ENCODE assay signal across 1 cellular context in genomic region chr5:132019857-132020555, GRCh38.
TF ChIP-seq lines count a peak whose summit lies in the region.

No MANE protein-coding gene starts in this region.

TF ChIP-seq in GM12878, 131 proteins besides CTCF, POLR2A, EP300 and RAD21 (continues in another document):
- TF ChIP-seq SREBF2 (IDR thresholded peaks at IDR 0.05; ENCODE audit: low read length) (no peak), SUPT20H (IDR thresholded peaks at IDR 0.05; ENCODE audit: borderline replicate concordance, control insufficient read depth, low read depth, low read length) (no peak), ZSCAN29 (IDR thresholded peaks at IDR 0.05) (peak; percentile 34; the same call in 1 of the 2 replicates), RB1 (IDR thresholded peaks at IDR 0.05; ENCODE audit: borderline replicate concordance) (no peak; the same call in 1 of the 2 replicates), BCL11A (IDR thresholded peaks at IDR 0.05; ENCODE audit: low read depth, low read length) (peak; percentile 97), ETV6 (conservative IDR thresholded peaks at IDR 0.05 in 1 of 2, IDR thresholded peaks at IDR 0.05 in 1 of 2; ENCODE audit: borderline replicate concordance in 1 of 2, low read depth in 1 of 2) (peak in 1 of 2 experiments; percentile 92; a peak in 2 of 4 replicates), CEBPB (IDR thresholded peaks at IDR 0.05; ENCODE audit: borderline replicate concordance in 1 of 2, low read depth in 2 of 2, low read length in 2 of 2) (peak in 1 of 2 experiments; percentile 93; a peak in 1 of 4 replicates), RELB (IDR thresholded peaks at IDR 0.05; ENCODE audit: low read depth) (peak; percentile 79), SMAD5 (IDR thresholded peaks at IDR 0.05; ENCODE audit: low read depth) (no peak), IKZF2 (IDR thresholded peaks at IDR 0.05) (peak; percentile 96), BHLHE40 (IDR thresholded peaks at IDR 0.05; ENCODE audit: borderline replicate concordance in 1 of 2, low read depth in 2 of 2, low read length in 1 of 2) (peak; percentile 82 to 88), TCF3 (IDR thresholded peaks at IDR 0.05; ENCODE audit: borderline replicate concordance, insufficient read depth, low read depth, low read length) (peak; percentile 99), ZZZ3 (IDR thresholded peaks at IDR 0.05; ENCODE audit: control insufficient read depth, insufficient read length, low read depth) (no peak), CBX5 (IDR thresholded peaks at IDR 0.05; ENCODE audit: low read depth) (0 out of 2 replicates have a peak, but pooled peaks have one; percentile 51), NR2F1 (conservative IDR thresholded peaks at IDR 0.05) (peak; percentile 92), STAT3 (IDR thresholded peaks at IDR 0.05; ENCODE audit: low read depth, low read length) (peak; percentile 91; the same call in 1 of the 2 replicates), RAD51 (IDR thresholded peaks at IDR 0.05) (peak; percentile 15; the same call in 1 of the 2 replicates), BMI1 (IDR thresholded peaks at IDR 0.05; ENCODE audit: borderline replicate concordance) (0 out of 2 replicates have a peak, but pooled peaks have one; percentile 54), RUNX3 (IDR thresholded peaks at IDR 0.05; ENCODE audit: low read length) (peak; percentile 99), PML (IDR thresholded peaks at IDR 0.05; ENCODE audit: low read length) (peak; percentile 80; the same call in 1 of the 2 replicates), GATAD2B (conservative IDR thresholded peaks at IDR 0.05; ENCODE audit: low read depth) (peak; percentile 70; the same call in 1 of the 2 replicates), SMAD1 (IDR thresholded peaks at IDR 0.05; ENCODE audit: low read depth, partially characterized antibody) (no peak), SP1 (IDR thresholded peaks at IDR 0.05; ENCODE audit: low read depth, low read length) (peak; percentile 62), JUNB (IDR thresholded peaks at IDR 0.05) (peak; percentile 98), SMC3 (IDR thresholded peaks at IDR 0.05; ENCODE audit: borderline replicate concordance, low read length) (no peak), ZBED1 (IDR thresholded peaks at IDR 0.05; ENCODE audit: borderline replicate concordance) (peak; percentile 98; the same call in 1 of the 2 replicates), TCF7 (IDR thresholded peaks at IDR 0.05; ENCODE audit: borderline replicate concordance) (peak; percentile 77; the same call in 1 of the 2 replicates), MTA3 (IDR thresholded peaks at IDR 0.05; ENCODE audit: borderline replicate concordance, low read length) (peak; percentile 96; the same call in 1 of the 2 replicates), RCOR1 (conservative IDR thresholded peaks at IDR 0.05; ENCODE audit: low read depth, low read length) (no peak), IKZF1 (conservative IDR thresholded peaks at IDR 0.05) (peak; percentile 95), BCL3 (IDR thresholded peaks at IDR 0.05; ENCODE audit: borderline replicate concordance, insufficient read depth, low read depth, low read length, poor library complexity, severe bottlenecking) (peak; percentile 93), ZNF217 (IDR thresholded peaks at IDR 0.05) (peak; percentile 66; the same call in 1 of the 2 replicates), GABPA (IDR thresholded peaks at IDR 0.05; ENCODE audit: low read depth) (peak; percentile 76), SRF (IDR thresholded peaks at IDR 0.05; ENCODE audit: low read depth in 2 of 2, low read length in 2 of 2) (0 out of 4 replicates have a peak, but pooled peaks of 1 of the 2 experiments have one; percentile 51), CREM (IDR thresholded peaks at IDR 0.05; ENCODE audit: low read depth) (peak; percentile 94), MXI1 (IDR thresholded peaks at IDR 0.05; ENCODE audit: low read depth, low read length) (no peak), CREB1 (IDR thresholded peaks at IDR 0.05; ENCODE audit: low read depth) (peak; percentile 91), MEF2B (IDR thresholded peaks at IDR 0.05; ENCODE audit: partially characterized antibody, poor library complexity, severe bottlenecking) (peak; percentile 50), EED (IDR thresholded peaks at IDR 0.05; ENCODE audit: low read depth) (peak; percentile 99), BACH1 (IDR thresholded peaks at IDR 0.05; ENCODE audit: borderline replicate concordance) (peak; percentile 60; the same call in 1 of the 2 replicates), TBL1XR1 (IDR thresholded peaks at IDR 0.05; ENCODE audit: low read depth, low read length) (peak; percentile 98), TCF12 (IDR thresholded peaks at IDR 0.05; ENCODE audit: low read depth, low read length) (peak; percentile 99), DPF2 (IDR thresholded peaks at IDR 0.05) (peak; percentile 94), TAF1 (IDR thresholded peaks at IDR 0.05; ENCODE audit: borderline replicate concordance, low read depth, low read length) (0 out of 2 replicates have a peak, but pooled peaks have one; percentile 22), ESRRA (IDR thresholded peaks at IDR 0.05; ENCODE audit: low read length) (no peak), HCFC1 (IDR thresholded peaks at IDR 0.05; ENCODE audit: low read length) (no peak), NFIC (IDR thresholded peaks at IDR 0.05; ENCODE audit: low read depth, low read length) (peak; percentile 99), IRF4 (IDR thresholded peaks at IDR 0.05; ENCODE audit: low read depth, low read length) (peak; percentile 99), PAX5 (IDR thresholded peaks at IDR 0.05; ENCODE audit: borderline replicate concordance, low read depth, low read length) (peak; percentile 95), EGR1 (IDR thresholded peaks at IDR 0.05; ENCODE audit: borderline replicate concordance in 1 of 2, low read depth in 2 of 2, low read length in 2 of 2) (no peak), POU2F2 (IDR thresholded peaks at IDR 0.05; ENCODE audit: borderline replicate concordance, low read depth, low read length) (peak; percentile 74; the same call in 2 of the 3 replicates), HDGF (IDR thresholded peaks at IDR 0.05) (0 out of 2 replicates have a peak, but pooled peaks have one; percentile 33), CBFB (IDR thresholded peaks at IDR 0.05; ENCODE audit: low read depth) (peak; percentile 97), CHD2 (IDR thresholded peaks at IDR 0.05; ENCODE audit: borderline replicate concordance, low read depth, low read length) (peak; percentile 27; the same call in 1 of the 2 replicates), ATF7 (IDR thresholded peaks at IDR 0.05; ENCODE audit: low read depth) (peak; percentile 98)
- TF ChIP-seq, protein P1, sequence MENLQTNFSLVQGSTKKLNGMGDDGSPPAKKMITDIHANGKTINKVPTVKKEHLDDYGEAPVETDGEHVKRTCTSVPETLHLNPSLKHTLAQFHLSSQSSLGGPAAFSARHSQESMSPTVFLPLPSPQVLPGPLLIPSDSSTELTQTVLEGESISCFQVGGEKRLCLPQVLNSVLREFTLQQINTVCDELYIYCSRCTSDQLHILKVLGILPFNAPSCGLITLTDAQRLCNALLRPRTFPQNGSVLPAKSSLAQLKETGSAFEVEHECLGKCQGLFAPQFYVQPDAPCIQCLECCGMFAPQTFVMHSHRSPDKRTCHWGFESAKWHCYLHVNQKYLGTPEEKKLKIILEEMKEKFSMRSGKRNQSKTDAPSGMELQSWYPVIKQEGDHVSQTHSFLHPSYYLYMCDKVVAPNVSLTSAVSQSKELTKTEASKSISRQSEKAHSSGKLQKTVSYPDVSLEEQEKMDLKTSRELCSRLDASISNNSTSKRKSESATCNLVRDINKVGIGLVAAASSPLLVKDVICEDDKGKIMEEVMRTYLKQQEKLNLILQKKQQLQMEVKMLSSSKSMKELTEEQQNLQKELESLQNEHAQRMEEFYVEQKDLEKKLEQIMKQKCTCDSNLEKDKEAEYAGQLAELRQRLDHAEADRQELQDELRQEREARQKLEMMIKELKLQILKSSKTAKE (IDR thresholded peaks at IDR 0.05; ENCODE audit: low read depth, poor library complexity, severe bottlenecking) = peak; percentile 85
- TF ChIP-seq, protein P2, sequence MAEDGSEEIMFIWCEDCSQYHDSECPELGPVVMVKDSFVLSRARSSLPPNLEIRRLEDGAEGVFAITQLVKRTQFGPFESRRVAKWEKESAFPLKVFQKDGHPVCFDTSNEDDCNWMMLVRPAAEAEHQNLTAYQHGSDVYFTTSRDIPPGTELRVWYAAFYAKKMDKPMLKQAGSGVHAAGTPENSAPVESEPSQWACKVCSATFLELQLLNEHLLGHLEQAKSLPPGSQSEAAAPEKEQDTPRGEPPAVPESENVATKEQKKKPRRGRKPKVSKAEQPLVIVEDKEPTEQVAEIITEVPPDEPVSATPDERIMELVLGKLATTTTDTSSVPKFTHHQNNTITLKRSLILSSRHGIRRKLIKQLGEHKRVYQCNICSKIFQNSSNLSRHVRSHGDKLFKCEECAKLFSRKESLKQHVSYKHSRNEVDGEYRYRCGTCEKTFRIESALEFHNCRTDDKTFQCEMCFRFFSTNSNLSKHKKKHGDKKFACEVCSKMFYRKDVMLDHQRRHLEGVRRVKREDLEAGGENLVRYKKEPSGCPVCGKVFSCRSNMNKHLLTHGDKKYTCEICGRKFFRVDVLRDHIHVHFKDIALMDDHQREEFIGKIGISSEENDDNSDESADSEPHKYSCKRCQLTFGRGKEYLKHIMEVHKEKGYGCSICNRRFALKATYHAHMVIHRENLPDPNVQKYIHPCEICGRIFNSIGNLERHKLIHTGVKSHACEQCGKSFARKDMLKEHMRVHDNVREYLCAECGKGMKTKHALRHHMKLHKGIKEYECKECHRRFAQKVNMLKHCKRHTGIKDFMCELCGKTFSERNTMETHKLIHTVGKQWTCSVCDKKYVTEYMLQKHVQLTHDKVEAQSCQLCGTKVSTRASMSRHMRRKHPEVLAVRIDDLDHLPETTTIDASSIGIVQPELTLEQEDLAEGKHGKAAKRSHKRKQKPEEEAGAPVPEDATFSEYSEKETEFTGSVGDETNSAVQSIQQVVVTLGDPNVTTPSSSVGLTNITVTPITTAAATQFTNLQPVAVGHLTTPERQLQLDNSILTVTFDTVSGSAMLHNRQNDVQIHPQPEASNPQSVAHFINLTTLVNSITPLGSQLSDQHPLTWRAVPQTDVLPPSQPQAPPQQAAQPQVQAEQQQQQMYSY (CRISPR knock-in tag; IDR thresholded peaks at IDR 0.05) = no peak
- TF ChIP-seq, protein P3, sequence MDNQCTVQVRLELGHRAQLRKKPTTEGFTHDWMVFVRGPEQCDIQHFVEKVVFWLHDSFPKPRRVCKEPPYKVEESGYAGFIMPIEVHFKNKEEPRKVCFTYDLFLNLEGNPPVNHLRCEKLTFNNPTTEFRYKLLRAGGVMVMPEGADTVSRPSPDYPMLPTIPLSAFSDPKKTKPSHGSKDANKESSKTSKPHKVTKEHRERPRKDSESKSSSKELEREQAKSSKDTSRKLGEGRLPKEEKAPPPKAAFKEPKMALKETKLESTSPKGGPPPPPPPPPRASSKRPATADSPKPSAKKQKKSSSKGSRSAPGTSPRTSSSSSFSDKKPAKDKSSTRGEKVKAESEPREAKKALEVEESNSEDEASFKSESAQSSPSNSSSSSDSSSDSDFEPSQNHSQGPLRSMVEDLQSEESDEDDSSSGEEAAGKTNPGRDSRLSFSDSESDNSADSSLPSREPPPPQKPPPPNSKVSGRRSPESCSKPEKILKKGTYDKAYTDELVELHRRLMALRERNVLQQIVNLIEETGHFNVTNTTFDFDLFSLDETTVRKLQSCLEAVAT (IDR thresholded peaks at IDR 0.05) = peak; percentile 73
- TF ChIP-seq, protein P4, sequence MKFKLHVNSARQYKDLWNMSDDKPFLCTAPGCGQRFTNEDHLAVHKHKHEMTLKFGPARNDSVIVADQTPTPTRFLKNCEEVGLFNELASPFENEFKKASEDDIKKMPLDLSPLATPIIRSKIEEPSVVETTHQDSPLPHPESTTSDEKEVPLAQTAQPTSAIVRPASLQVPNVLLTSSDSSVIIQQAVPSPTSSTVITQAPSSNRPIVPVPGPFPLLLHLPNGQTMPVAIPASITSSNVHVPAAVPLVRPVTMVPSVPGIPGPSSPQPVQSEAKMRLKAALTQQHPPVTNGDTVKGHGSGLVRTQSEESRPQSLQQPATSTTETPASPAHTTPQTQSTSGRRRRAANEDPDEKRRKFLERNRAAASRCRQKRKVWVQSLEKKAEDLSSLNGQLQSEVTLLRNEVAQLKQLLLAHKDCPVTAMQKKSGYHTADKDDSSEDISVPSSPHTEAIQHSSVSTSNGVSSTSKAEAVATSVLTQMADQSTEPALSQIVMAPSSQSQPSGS (IDR thresholded peaks at IDR 0.05; ENCODE audit: low read length) = peak; percentile 100
